ENCODE assay signal across 9 cellular contexts in the genomic region with DNA sequence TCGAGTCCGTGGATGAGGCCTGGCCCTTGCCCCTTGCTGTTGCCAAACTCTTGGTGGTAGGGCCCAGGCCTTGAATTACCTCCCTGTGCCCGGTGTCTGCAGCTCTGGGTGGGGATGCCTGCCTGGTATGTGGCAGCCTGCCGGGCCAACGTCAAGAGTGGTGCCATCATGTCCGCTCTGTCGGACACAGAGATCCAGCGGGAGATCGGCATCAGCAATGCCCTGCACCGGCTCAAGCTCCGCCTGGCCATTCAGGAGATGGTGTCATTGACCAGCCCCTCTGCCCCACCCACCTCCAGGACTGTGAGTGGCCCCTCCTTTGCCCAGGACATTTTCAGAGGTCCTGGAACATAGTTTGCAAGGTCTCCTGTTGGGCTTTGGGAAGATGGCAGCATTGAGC. TPM values are rescaled to one million over a fixed set of nuclear protein-coding genes. Genes with fewer than 3 reads are reported as not detected.
"Had no signal": no experiment of that assay in that cellular context is flagged by ENCODE, and none has a peak within 500 bp of the region (broad histone marks: within the 10 kb centered on the region; RNA-seq: fewer than 3 reads in every experiment).

No MANE protein-coding gene starts in this region.

- H3K9me3 Mint-ChIP-seq: HFFc6 had no signal

- H3K4me3 Mint-ChIP-seq: HFFc6 had no signal

- H3K9me3 ChIP-seq: HAP-1 had no signal

- H3K27ac Mint-ChIP-seq: HFFc6 had no signal

- DNase-seq: GM23248, GOT3, H7, HFFc6, IMR-90 had no signal

- H3K36me3 ChIP-seq: HAP-1 had no signal

- H3K4me1 ChIP-seq: HAP-1 had no signal

- H3K4me3 ChIP-seq: GM23248, HAP-1, K562 had no signal

- H3K27ac ChIP-seq: GM23248 had no signal

RNA-seq across cellular contexts. Expression of gene MYOG, which starts 25.7 kb away (rescaled TPM):
- total RNA-seq: GM23248, H4, H7, HFFc6, HT-29, IMR-90, K562 had no signal
